Comparison of ENCODE assay signal across 27 cellular contexts in genomic region chr6:6492675-6493074, GRCh38.
"Had no signal": no experiment of that assay in that cellular context is flagged by ENCODE, and none has a peak within 500 bp of the region (broad histone marks: within the 10 kb centered on the region; RNA-seq: fewer than 3 reads in every experiment).

No MANE protein-coding gene starts in this region.

- ATAC-seq: effector memory CD8-positive, alpha-beta T cell; mucosa of descending colon; natural killer cell treated with Interleukin-12 subunit alpha and Interleukin-12 subunit beta and Interleukin-15 and Interleukin-18, amount 100 ng/mL, for 72 hours; pancreas; sciatic nerve; stimulated activated naive CD8-positive, alpha-beta T cell treated with anti-CD3 and anti-CD28 coated beads, Interleukin-15, amount 100 ng/mL, for 72 hours; upper lobe of right lung had no signal

- H3K36me3 ChIP-seq: neutrophil, pancreas, suprapubic skin, transverse colon, upper lobe of right lung, uterus had no signal

- H3K27me3 ChIP-seq: neutrophil, suprapubic skin, transverse colon, upper lobe of right lung, uterus had no signal

- H3K9me3 ChIP-seq: mucosa of descending colon, neutrophil, pancreas, suprapubic skin, transverse colon, upper lobe of right lung, uterus had no signal

- H3K4me1 ChIP-seq: pancreas, suprapubic skin, transverse colon, upper lobe of right lung, uterus had no signal

- H3K27ac ChIP-seq: coronary artery, neutrophil, pancreas, suprapubic skin, transverse colon, upper lobe of right lung, uterus had no signal

- H3K4me2 ChIP-seq: smooth muscle cell had no signal

- DNase-seq: effector memory CD8-positive, alpha-beta T cell; erythroblast; hypothalamus; immature natural killer cell; islet precursor cell; kidney glomerular epithelial cell; mesenchymal stem cell; mucosa of descending colon; naive B cell; pancreas; retina; stimulated activated CD4-positive, alpha-beta T cell treated with anti-CD3 and anti-CD28 coated beads, Interleukin-12 subunit alpha, Interleukin-12 subunit beta, amount 100 ng/mL, for 4 hours; stimulated activated CD4-positive, alpha-beta T cell treated with anti-CD3 and anti-CD28 coated beads, Interleukin-1b, Interleukin-23, amount 100 ng/mL, for 48 hours; stimulated activated CD4-positive, alpha-beta T cell treated with anti-CD3 and anti-CD28 coated beads, Interleukin-4, amount 100 ng/mL, for 1 hour; stimulated activated CD8-positive, alpha-beta memory T cell treated with anti-CD3 and anti-CD28 coated beads, Interleukin-4, amount 100 ng/mL, for 48 hours; stimulated activated naive CD4-positive, alpha-beta T cell; stimulated activated naive CD8-positive, alpha-beta T cell treated with anti-CD3 and anti-CD28 coated beads, Interleukin-15, amount 100 ng/mL, for 72 hours; transverse colon; upper lobe of right lung; uterus had no signal

- H3K4me3 ChIP-seq: coronary artery, mucosa of descending colon, pancreas, smooth muscle cell, suprapubic skin, transverse colon, upper lobe of right lung, uterus had no signal

- FAIRE-seq: frontal cortex, pancreas had no signal
